Comparison of ENCODE assay signal across 20 cellular contexts in the genomic region with DNA sequence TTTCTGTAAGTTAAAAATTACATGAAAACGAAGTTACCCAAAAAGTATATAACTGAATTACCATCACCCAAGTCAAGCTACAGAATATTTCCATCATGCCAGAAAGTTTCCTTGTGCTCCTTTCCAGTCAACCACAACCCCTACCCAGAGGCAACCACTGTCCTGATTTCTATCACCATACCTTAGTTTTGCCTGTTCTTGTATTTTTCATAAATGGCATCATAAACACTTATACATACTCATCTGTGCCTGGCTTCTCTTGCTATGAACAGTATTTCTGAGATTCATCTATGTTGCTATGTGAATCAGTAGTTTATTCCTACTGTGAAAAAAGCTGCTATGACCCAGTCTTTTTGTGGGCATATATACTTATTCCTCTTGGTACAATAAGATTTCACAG. TPM values are rescaled to one million over a fixed set of nuclear protein-coding genes. Genes with fewer than 3 reads are reported as not detected.
DNase-seq lines count a peak whose midpoint lies in the region; ATAC-seq and TF ChIP-seq lines count a peak whose summit lies in the region.
"Had no signal": no experiment of that assay in that cellular context is flagged by ENCODE, and none has a peak within 500 bp of the region (broad histone marks: within the 10 kb centered on the region; RNA-seq: fewer than 3 reads in every experiment).

No MANE protein-coding gene starts in this region.

- no peaks in the 10 kb centered on the region for H3K9me3 ChIP-seq in gastroesophageal sphincter
- H3K9me3 ChIP-seq in uterus = no peaks in the 10 kb centered on the region

- H3K27me3 ChIP-seq in gastroesophageal sphincter = no peaks in the 10 kb centered on the region
- H3K27me3 ChIP-seq in uterus = no peaks in the 10 kb centered on the region
- H3K27me3 ChIP-seq: brain microvascular endothelial cell had no signal

- 90 to 100% methylated on average over 1 of the region's 1 CpG for WGBS in gastroesophageal sphincter (ENCODE audit: low coverage in 1 of 2), 2 donors

- DNase-seq in stimulated activated CD4-positive, alpha-beta T cell treated with anti-CD3 and anti-CD28 coated beads, Interleukin-1b, Interleukin-23, amount 100 ng/mL, for 48 hours = peak; percentile 53
- DNase-seq in stimulated activated CD4-positive, alpha-beta T cell treated with anti-CD3 and anti-CD28 coated beads, Interleukin-4, amount 100 ng/mL, for 1 hour = no peak
- no peak for DNase-seq in activated T-helper 1 cell treated with anti-CD3 and anti-CD28 coated beads, Interleukin-12 subunit alpha, Interleukin-12 subunit beta, Interleukin-2, Interleukin-4 antibody, amounts not matched to agents 30 ng/mL and 10 ng/mL and 1 ng/mL, durations not matched to agents 14 hours and 24 hours and 36 hours (ENCODE audit: low spot score)
- no peak for DNase-seq in foreskin fibroblast
- no peak for DNase-seq in omental fat pad (ENCODE audit: low spot score)
- no peak for DNase-seq in uterus
- DNase-seq: activated CD8-positive, alpha-beta memory T cell treated with anti-CD3 and anti-CD28 coated beads for 24 hours; activated naive CD8-positive, alpha-beta T cell treated with anti-CD3 and anti-CD28 coated beads, Interleukin-2, amount 10 ng/mL, durations not matched to agents 7 days and 5 days; brain microvascular endothelial cell; midbrain; MV-4-11; NCI-H2029; NCI-H446 treated with DMSO at 0.1 percent for 48 hours; RPMI8226 had no signal

- no peak for TF ChIP-seq EP300 in gastroesophageal sphincter (IDR thresholded peaks at IDR 0.05)

- H3K4me1 ChIP-seq in gastroesophageal sphincter (peaks cover 14 to 85% (median 17%) of the 10 kb centered on the region in 3 donors), uterus (no peaks in the 10 kb centered on the region)

- no peak for TF ChIP-seq CTCF in gastroesophageal sphincter (IDR thresholded peaks at IDR 0.05)
- no peak for TF ChIP-seq CTCF in foreskin fibroblast (IDR thresholded peaks at IDR 0.05; ENCODE audit: low read depth, low read length)
- TF ChIP-seq CTCF in omental fat pad (IDR thresholded peaks at IDR 0.05) = no peak
- no peak for TF ChIP-seq CTCF in uterus (IDR thresholded peaks at IDR 0.05)

- H3K9me3 Mint-ChIP-seq in activated T-helper 1 cell treated with anti-CD3 and anti-CD28 coated beads, Interleukin-12 subunit alpha, Interleukin-12 subunit beta, Interleukin-2, Interleukin-4 antibody, amounts not matched to agents 30 ng/mL and 10 ng/mL and 1 ng/mL, durations not matched to agents 14 hours and 24 hours and 36 hours = no peaks in the 10 kb centered on the region
- H3K9me3 Mint-ChIP-seq: activated naive CD8-positive, alpha-beta T cell treated with anti-CD3 and anti-CD28 coated beads, Interleukin-2, amount 10 ng/mL, durations not matched to agents 7 days and 5 days; dendritic cell treated with granulocyte-macrophage colony-stimulating factor and Interleukin-4, amounts not matched to agents 40 ng/mL and 50 ng/mL, for 4 days; neural progenitor cell had no signal

- no peaks in the 10 kb centered on the region for H3K27me3 Mint-ChIP-seq in activated T-helper 1 cell treated with anti-CD3 and anti-CD28 coated beads, Interleukin-12 subunit alpha, Interleukin-12 subunit beta, Interleukin-2, Interleukin-4 antibody, amounts not matched to agents 30 ng/mL and 10 ng/mL and 1 ng/mL, durations not matched to agents 14 hours and 24 hours and 36 hours (ENCODE audit: insufficient read depth)
- H3K27me3 Mint-ChIP-seq: activated naive CD8-positive, alpha-beta T cell treated with anti-CD3 and anti-CD28 coated beads, Interleukin-2, amount 10 ng/mL, durations not matched to agents 7 days and 5 days; dendritic cell treated with granulocyte-macrophage colony-stimulating factor and Interleukin-4, amounts not matched to agents 40 ng/mL and 50 ng/mL, for 4 days had no signal

- H3K27ac ChIP-seq in gastroesophageal sphincter (no peak overlapping the region), uterus (no peak overlapping the region)
- H3K27ac ChIP-seq: brain microvascular endothelial cell, neural progenitor cell had no signal

- H3K4me3 ChIP-seq in gastroesophageal sphincter (peak overlapping the region; percentile 13 to 26), foreskin fibroblast (ENCODE audit: low read depth in 1 of 2, low read length in 2 of 2) (no peak overlapping the region), uterus (no peak overlapping the region)
- H3K4me3 ChIP-seq: neural progenitor cell had no signal

- ATAC-seq in gastroesophageal sphincter (no peak), omental fat pad (ENCODE audit: low FRiP score) (no peak)
- ATAC-seq: left lobe of liver had no signal

- intact Hi-C loops in activated T-helper 1 cell treated with anti-CD3 and anti-CD28 coated beads, Interleukin-12 subunit alpha, Interleukin-12 subunit beta, Interleukin-2, Interleukin-4 antibody, amounts not matched to agents 30 ng/mL and 10 ng/mL and 1 ng/mL, durations not matched to agents 14 hours and 24 hours and 36 hours (cut with micrococcal nuclease) = loop anchor here (1.0 to 10.0 kb wide), 6 partner anchors 12 to 514 kb away; partner anchors contain the start of gene BRPF3
- intact Hi-C loops in uterus (cut with DNase I; ENCODE audit: low total_unique reads) = no loop called here

- peak overlapping the region; percentile 8 for H3K4me3 Mint-ChIP-seq in activated T-helper 1 cell treated with anti-CD3 and anti-CD28 coated beads, Interleukin-12 subunit alpha, Interleukin-12 subunit beta, Interleukin-2, Interleukin-4 antibody, amounts not matched to agents 30 ng/mL and 10 ng/mL and 1 ng/mL, durations not matched to agents 14 hours and 24 hours and 36 hours
- H3K4me3 Mint-ChIP-seq: activated naive CD8-positive, alpha-beta T cell treated with anti-CD3 and anti-CD28 coated beads, Interleukin-2, amount 10 ng/mL, durations not matched to agents 7 days and 5 days; dendritic cell treated with granulocyte-macrophage colony-stimulating factor and Interleukin-4, amounts not matched to agents 40 ng/mL and 50 ng/mL, for 4 days; neural progenitor cell had no signal

- H3K36me3 ChIP-seq in gastroesophageal sphincter (peaks cover 0 to 73% of the 10 kb centered on the region in 2 donors), uterus (no peaks in the 10 kb centered on the region)
- H3K36me3 ChIP-seq: brain microvascular endothelial cell, neural progenitor cell had no signal

- peak overlapping the region; percentile 72 for H3K27ac Mint-ChIP-seq in activated T-helper 1 cell treated with anti-CD3 and anti-CD28 coated beads, Interleukin-12 subunit alpha, Interleukin-12 subunit beta, Interleukin-2, Interleukin-4 antibody, amounts not matched to agents 30 ng/mL and 10 ng/mL and 1 ng/mL, durations not matched to agents 14 hours and 24 hours and 36 hours
- H3K27ac Mint-ChIP-seq: activated naive CD8-positive, alpha-beta T cell treated with anti-CD3 and anti-CD28 coated beads, Interleukin-2, amount 10 ng/mL, durations not matched to agents 7 days and 5 days; dendritic cell treated with granulocyte-macrophage colony-stimulating factor and Interleukin-4, amounts not matched to agents 40 ng/mL and 50 ng/mL, for 4 days; neural progenitor cell had no signal

- H3K36me3 Mint-ChIP-seq in activated T-helper 1 cell treated with anti-CD3 and anti-CD28 coated beads, Interleukin-12 subunit alpha, Interleukin-12 subunit beta, Interleukin-2, Interleukin-4 antibody, amounts not matched to agents 30 ng/mL and 10 ng/mL and 1 ng/mL, durations not matched to agents 14 hours and 24 hours and 36 hours (ENCODE audit: low read depth) = peaks cover 18% of the 10 kb centered on the region

- peaks cover 39% of the 10 kb centered on the region for H3K4me1 Mint-ChIP-seq in activated T-helper 1 cell treated with anti-CD3 and anti-CD28 coated beads, Interleukin-12 subunit alpha, Interleukin-12 subunit beta, Interleukin-2, Interleukin-4 antibody, amounts not matched to agents 30 ng/mL and 10 ng/mL and 1 ng/mL, durations not matched to agents 14 hours and 24 hours and 36 hours (ENCODE audit: low read depth)

- TF ChIP-seq POLR2A in gastroesophageal sphincter (IDR thresholded peaks at IDR 0.05) (no peak), uterus (IDR thresholded peaks at IDR 0.05) (no peak)

RNA-seq across cellular contexts. Expression of gene FKBP5, which starts 7.4 kb away (rescaled TPM):
- 60.9 and 62.4 TPM in 2 replicates for total RNA-seq in activated T-helper 1 cell treated with anti-CD3 and anti-CD28 coated beads, Interleukin-12 subunit alpha, Interleukin-12 subunit beta, Interleukin-2, Interleukin-4 antibody, amounts not matched to agents 30 ng/mL and 10 ng/mL and 1 ng/mL, durations not matched to agents 14 hours and 24 hours and 36 hours
- total RNA-seq in gastroesophageal sphincter (100 to 1,000 TPM; 453 to 676 (median 478) TPM), omental fat pad (100 to 1,000 TPM; 257 to 722 (median 366) TPM), uterus (100 to 1,000 TPM in 2 of 4 donors, 10 to 100 TPM in 2; 35.1 to 197 (median 84.5) TPM)

RNA-seq across cellular contexts. Expression of gene ARMC12, which starts 55.5 kb away (rescaled TPM):
- 0.24 and 0.41 TPM in 2 replicates for total RNA-seq in activated T-helper 1 cell treated with anti-CD3 and anti-CD28 coated beads, Interleukin-12 subunit alpha, Interleukin-12 subunit beta, Interleukin-2, Interleukin-4 antibody, amounts not matched to agents 30 ng/mL and 10 ng/mL and 1 ng/mL, durations not matched to agents 14 hours and 24 hours and 36 hours
- total RNA-seq in gastroesophageal sphincter (1 to 10 TPM in 1 of 4 donors, under 1 TPM in 1, not detected in 2; 0.54 to 1.5 TPM), omental fat pad (1 to 10 TPM in 2 of 4 donors, under 1 TPM in 1, not detected in 1; 0.69 to 3.2 (median 1.2) TPM), uterus (1 to 10 TPM in 2 of 4 donors, not detected in 2; 1.6 TPM)
- total RNA-seq: G401, glomerular endothelial cell had no signal

Comparison
In these comparisons a context has a peak if more than half of its experiments do, and no peak if none do; other contexts are left out.
1. H3K4me3 ChIP-seq: peak in gastroesophageal sphincter (2 of 2); none in foreskin fibroblast (0 of 2) and uterus (0 of 2).